Comparison of ENCODE assay signal across 1 cellular context in genomic region chr19:34793562-34793961, GRCh38.
TF ChIP-seq lines count a peak whose summit lies in the region.

No MANE protein-coding gene starts in this region.

TF ChIP-seq in A549, 52 proteins besides CTCF, POLR2A, EP300 and RAD21 (continued from another document):
- TF ChIP-seq POLR2AphosphoS2 (conservative IDR thresholded peaks at IDR 0.05; ENCODE audit: low read length), result no peak
TF ChIP-seq in A549: peak in this region for 0.
